Comparison of ENCODE assay signal across 10 cellular contexts in genomic region chr5:72510610-72511121, GRCh38. TPM values are rescaled to one million over a fixed set of nuclear protein-coding genes. Genes with fewer than 3 reads are reported as not detected.
A peak's percentile ranks its signal among the peaks of the same experiment; 100 is the strongest.
DNase-seq lines count a peak whose midpoint lies in the region; ATAC-seq, FAIRE-seq and TF ChIP-seq lines count a peak whose summit lies in the region.
"Had no signal": no experiment of that assay in that cellular context is flagged by ENCODE, and none has a peak within 500 bp of the region (broad histone marks: within the 10 kb centered on the region; RNA-seq: fewer than 3 reads in every experiment).

No MANE protein-coding gene starts in this region.

- peak overlapping the region; percentile 50 for H3K4me3 Mint-ChIP-seq in astrocyte (ENCODE audit: unreplicated experiment)
- H3K4me3 Mint-ChIP-seq in stimulated activated naive CD8-positive, alpha-beta T cell treated with anti-CD3 and anti-CD28 coated beads, Interleukin-15, Interleukin-2, amounts not matched to agents 100 ng/mL and 50 ng/mL, for 24 hours: no peak overlapping the region

- peak overlapping the region; percentile 81 for H3K27ac ChIP-seq in astrocyte (ENCODE audit: low read depth, low read length)
- H3K27ac ChIP-seq: HL-60 had no signal

- H3K9ac ChIP-seq in astrocyte (ENCODE audit: low read length): peak overlapping the region; percentile 41

- peak; percentile 85 for FAIRE-seq in astrocyte (lab: Jason Lieb, UNC)

- no peaks in the 10 kb centered on the region for H3K9me3 Mint-ChIP-seq in astrocyte (ENCODE audit: unreplicated experiment)
- H3K9me3 Mint-ChIP-seq in stimulated activated naive CD8-positive, alpha-beta T cell treated with anti-CD3 and anti-CD28 coated beads, Interleukin-15, Interleukin-2, amounts not matched to agents 100 ng/mL and 50 ng/mL, for 24 hours: no peaks in the 10 kb centered on the region

- no peak overlapping the region for H2AFZ ChIP-seq in astrocyte (ENCODE audit: low read depth, low read length)

- H3K4me1 Mint-ChIP-seq in astrocyte (ENCODE audit: low read depth, unreplicated experiment): peaks cover 31% of the 10 kb centered on the region
- peaks cover 19% of the 10 kb centered on the region for H3K4me1 Mint-ChIP-seq in stimulated activated naive CD8-positive, alpha-beta T cell treated with anti-CD3 and anti-CD28 coated beads, Interleukin-15, Interleukin-2, amounts not matched to agents 100 ng/mL and 50 ng/mL, for 24 hours (ENCODE audit: low read depth)

- no peaks in the 10 kb centered on the region for H4K20me1 ChIP-seq in astrocyte (ENCODE audit: insufficient read depth, low read length)

- ATAC-seq in left ventricle myocardium superior: peak; percentile 62
- no peak for ATAC-seq in HG03045 (IDR thresholded peaks at IDR 0.05; ENCODE audit: unreplicated experiment)
- no peak for ATAC-seq in HG02571 (IDR thresholded peaks at IDR 0.05; ENCODE audit: unreplicated experiment)
- ATAC-seq: Panc1 had no signal

- peak overlapping the region; percentile 61 for H3K27ac Mint-ChIP-seq in astrocyte (ENCODE audit: unreplicated experiment)
- peak overlapping the region; percentile 19 for H3K27ac Mint-ChIP-seq in stimulated activated naive CD8-positive, alpha-beta T cell treated with anti-CD3 and anti-CD28 coated beads, Interleukin-15, Interleukin-2, amounts not matched to agents 100 ng/mL and 50 ng/mL, for 24 hours

- DNase-seq in HS-5 (ENCODE audit: low read depth) (peak; percentile 38), astrocyte (ENCODE audit: low read depth) (peak; percentile 88), left ventricle myocardium superior (peak; percentile 42), HuH-7.5 (ENCODE audit: low spot score) (no peak), GM10248 (ENCODE audit: extremely low spot score) (no peak)

- H3K4me1 ChIP-seq in astrocyte (ENCODE audit: insufficient read depth, low read length): peaks cover 30% of the 10 kb centered on the region

- H3K4me3 ChIP-seq in astrocyte (ENCODE audit: insufficient read depth, low read depth, low read length): no peak overlapping the region

- H3K4me2 ChIP-seq in astrocyte (ENCODE audit: low read length): peak overlapping the region; percentile 63

- no peaks in the 10 kb centered on the region for H3K36me3 Mint-ChIP-seq in astrocyte (ENCODE audit: low read depth, unreplicated experiment)
- H3K36me3 Mint-ChIP-seq in stimulated activated naive CD8-positive, alpha-beta T cell treated with anti-CD3 and anti-CD28 coated beads, Interleukin-15, Interleukin-2, amounts not matched to agents 100 ng/mL and 50 ng/mL, for 24 hours (ENCODE audit: low read depth): no peaks in the 10 kb centered on the region

- CTCF ChIA-PET in GM10248 (lab: Yijun Ruan, JAX): no interaction called here

- TF ChIP-seq CTCF in astrocyte (IDR thresholded peaks at IDR 0.05; ENCODE audit: insufficient read depth, low read depth, low read length) (no peak), GM10248 (IDR thresholded peaks at IDR 0.05; ENCODE audit: control extremely low read depth, extremely low read depth, low read depth, missing control alignments) (no peak)

- H3K36me3 ChIP-seq in astrocyte (ENCODE audit: insufficient read depth, low read length): no peaks in the 10 kb centered on the region

- H3K27me3 ChIP-seq in astrocyte (ENCODE audit: insufficient read depth, low read length): no peaks in the 10 kb centered on the region

- no peaks in the 10 kb centered on the region for H3K9me3 ChIP-seq in astrocyte (ENCODE audit: insufficient read depth, low read depth, low read length)

- H3K79me2 ChIP-seq in astrocyte (ENCODE audit: insufficient read depth, low read length): no peaks in the 10 kb centered on the region

- intact Hi-C loops in left ventricle myocardium superior (cut with micrococcal nuclease): no loop called here

- H3K27me3 Mint-ChIP-seq in astrocyte (ENCODE audit: low read depth, unreplicated experiment): no peaks in the 10 kb centered on the region
- peaks cover 17% of the 10 kb centered on the region for H3K27me3 Mint-ChIP-seq in stimulated activated naive CD8-positive, alpha-beta T cell treated with anti-CD3 and anti-CD28 coated beads, Interleukin-15, Interleukin-2, amounts not matched to agents 100 ng/mL and 50 ng/mL, for 24 hours

- POLR2A ChIA-PET in GM10248 (lab: Yijun Ruan, JAX): no interaction called here

RNA-seq across cellular contexts. Expression of gene ZNF366, which starts 3.5 kb away (rescaled TPM):
- not detected in 2 replicates for total RNA-seq in astrocyte
- total RNA-seq in left ventricle myocardium superior: 8.9 TPM

Comparison
In these comparisons a context has a peak if more than half of its experiments do, and no peak if none do; other contexts are left out.
1. DNase-seq: peak in HS-5 (single experiment), astrocyte (single experiment) and left ventricle myocardium superior (single experiment); none in HuH-7.5 (single experiment) and GM10248 (single experiment).